ENCODE assay signal across 9 cellular contexts in the genomic region with DNA sequence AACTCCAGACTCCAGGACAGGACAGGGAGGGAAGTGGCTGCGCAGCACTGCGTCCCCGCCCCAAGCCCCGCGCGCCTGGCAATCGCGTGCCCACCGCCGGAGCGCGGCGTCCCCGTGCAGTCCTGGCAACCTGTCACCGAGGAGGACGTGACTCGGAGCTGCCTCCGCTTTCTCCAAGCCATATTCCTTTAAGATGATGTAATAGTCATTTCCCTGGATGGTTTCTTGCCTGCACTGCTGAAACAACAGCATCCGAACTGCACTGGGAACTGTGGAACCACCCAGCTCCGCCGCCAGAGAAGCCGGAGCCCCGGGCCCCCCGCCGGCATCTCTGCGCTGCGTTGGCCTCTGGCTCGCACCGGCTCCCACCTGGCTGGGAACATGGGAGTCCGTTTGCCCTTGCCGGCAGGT. TPM values are rescaled to one million over a fixed set of nuclear protein-coding genes. Genes with fewer than 3 reads are reported as not detected.
A peak's percentile ranks its signal among the peaks of the same experiment; 100 is the strongest.
DNase-seq lines count a peak whose midpoint lies in the region; ATAC-seq, FAIRE-seq and TF ChIP-seq lines count a peak whose summit lies in the region.
"Had no signal": no experiment of that assay in that cellular context is flagged by ENCODE, and none has a peak within 500 bp of the region (broad histone marks: within the 10 kb centered on the region; RNA-seq: fewer than 3 reads in every experiment).

No MANE protein-coding gene starts in this region.

- FAIRE-seq in D721Med (lab: Jason Lieb, UNC) = no peak

- TF ChIP-seq CTCF in thoracic aorta (IDR thresholded peaks at IDR 0.05) (no peak), D721Med (IDR thresholded peaks at IDR 0.05; ENCODE audit: insufficient read depth, missing control alignments) (no peak)

- H3K36me3 ChIP-seq in iPS-20b (ENCODE audit: insufficient read depth, low read depth, low read length) (no peaks in the 10 kb centered on the region), thoracic aorta (no peaks in the 10 kb centered on the region)

- 0 out of 2 replicates have a peak overlapping the region, but pooled peaks have one; percentile 16 for H3K9ac ChIP-seq in iPS-20b (ENCODE audit: low read depth, low read length)

- ATAC-seq in thoracic aorta (ENCODE audit: insufficient number of reproducible peaks, low FRiP score, low read depth) = peak; percentile 62
- no peak for ATAC-seq in GM18907 (IDR thresholded peaks at IDR 0.05; ENCODE audit: unreplicated experiment)

- DNase-seq in NCI-H1092 treated with DMSO at 0.1 percent for 48 hours (lab: John Stamatoyannopoulos, UW) (peak; percentile 50), NCI-H1092 (lab: John Stamatoyannopoulos, UW) (no peak), thoracic aorta (ENCODE audit: low spot score) (no peak), NOMO-1 (lab: John Stamatoyannopoulos, UW; ENCODE audit: unreplicated experiment in 2 of 2) (no peak), D721Med (ENCODE audit: insufficient read length, low spot score) (no peak)

- H3K9me3 ChIP-seq in iPS-20b (ENCODE audit: insufficient read depth, low read depth, low read length) = no peaks in the 10 kb centered on the region
- H3K9me3 ChIP-seq in thoracic aorta = no peaks in the 10 kb centered on the region

- peak overlapping the region; percentile 78 for H3K4me3 ChIP-seq in iPS-20b (ENCODE audit: low read length)
- H3K4me3 ChIP-seq in thoracic aorta = peak overlapping the region; percentile 74

- H3K27me3 ChIP-seq in iPS-20b (ENCODE audit: insufficient read depth, low read length) (peaks cover 29% of the 10 kb centered on the region), thoracic aorta (replicated peaks; ENCODE audit: insufficient read depth) (no peaks in the 10 kb centered on the region)

- no peaks in the 10 kb centered on the region; the same call in 1 of the 2 replicates for H3K4me1 ChIP-seq in iPS-20b (ENCODE audit: insufficient read depth, low read length)
- H3K4me1 ChIP-seq in thoracic aorta (ENCODE audit: control insufficient read depth in 1 of 2, low read depth in 2 of 2) = peaks cover 0 to 14% of the 10 kb centered on the region in 2 donors

- H3K27ac ChIP-seq in angular gyrus (ENCODE audit: low read depth, low read length) (peak overlapping the region; percentile 53), iPS-20b (ENCODE audit: low read length) (no peak overlapping the region), thoracic aorta (no peak overlapping the region)
- H3K27ac ChIP-seq: HL-60 had no signal

RNA-seq across cellular contexts. Expression of a gene that starts 34.5 kb away (rescaled TPM):
- under 1 TPM; 0.27 to 0.35 TPM for total RNA-seq in thoracic aorta

RNA-seq across cellular contexts. Expression of a gene that starts 34.7 kb away (rescaled TPM):
- 10 to 100 TPM; 41.2 to 45.4 TPM for total RNA-seq in thoracic aorta
